1 cellular context compared by ENCODE assay signal in the genomic region with DNA sequence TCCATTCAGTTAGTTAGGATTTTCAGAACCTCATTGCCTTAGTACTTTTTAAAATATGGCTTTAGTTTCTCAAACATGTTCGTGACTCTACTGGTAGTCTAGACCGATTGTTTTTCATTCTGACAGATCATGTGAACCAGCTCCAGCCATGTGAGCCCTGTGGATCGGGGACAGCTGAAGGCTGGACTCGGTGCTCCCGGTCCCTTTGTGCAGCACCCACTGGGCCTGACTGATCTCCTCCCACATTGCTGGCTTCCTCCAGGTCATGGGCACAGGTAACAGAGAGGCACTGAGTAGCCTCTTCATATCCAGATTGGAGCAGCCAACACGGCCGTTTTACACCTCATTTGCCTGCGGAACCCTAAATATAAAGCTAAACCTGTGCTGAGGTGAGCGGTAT.
A peak's percentile ranks its signal among the peaks of the same experiment; 100 is the strongest.
TF ChIP-seq lines count a peak whose summit lies in the region.

No MANE protein-coding gene starts in this region.

TF ChIP-seq in K562, 482 proteins besides CTCF, POLR2A, EP300 and RAD21:
- no peak for TF ChIP-seq LARP7 (IDR thresholded peaks at IDR 0.05)
- no peak for TF ChIP-seq MYBL2 (IDR thresholded peaks at IDR 0.05; ENCODE audit: low read depth)
- TF ChIP-seq MYBL2 (CRISPR knock-in tag; IDR thresholded peaks at IDR 0.05; ENCODE audit: borderline replicate concordance), result no peak
- 0 out of 2 replicates have a peak, but pooled peaks have one; percentile 1 for TF ChIP-seq MYNN (IDR thresholded peaks at IDR 0.05)
- no peak for TF ChIP-seq MYNN (CRISPR knock-in tag; IDR thresholded peaks at IDR 0.05)
- 0 out of 2 replicates have a peak, but pooled peaks have one; percentile 41 for TF ChIP-seq SUPT5H (IDR thresholded peaks at IDR 0.05)
TF ChIP-seq in K562: peak in this region for 2.
